8 cellular contexts compared by ENCODE assay signal in genomic region chr6:43687437-43688347, GRCh38. TPM values are rescaled to one million over a fixed set of nuclear protein-coding genes. Genes with fewer than 3 reads are reported as not detected.
DNase-seq lines count a peak whose midpoint lies in the region; ATAC-seq and TF ChIP-seq lines count a peak whose summit lies in the region.

TSS of gene MRPS18A (minus strand) at chr6:43687791. CDS start at chr6:43687779, 12 bp downstream.

- DNase-seq in AML-193 (lab: John Stamatoyannopoulos, UW) (peak; percentile 79 to 86), NCI-H526 (lab: John Stamatoyannopoulos, UW) (peak; percentile 74 to 85), coronary artery (ENCODE audit: low spot score) (peak; percentile 87), left lobe of liver (ENCODE audit: low spot score) (peak; percentile 82)
- peak; percentile 95 for DNase-seq in activated CD4-positive, alpha-beta T cell treated with anti-CD3 and anti-CD28 coated beads, Interleukin-2, amount 10 ng/mL, durations not matched to agents 24 days and 14 days
- peak; percentile 59 for DNase-seq in stimulated activated CD4-positive, alpha-beta T cell treated with anti-CD3 and anti-CD28 coated beads, Interleukin-2, amount 100 ng/mL, for 4 hours (ENCODE audit: low read depth)

- intact Hi-C loops in activated CD4-positive, alpha-beta T cell treated with anti-CD3 and anti-CD28 coated beads, Interleukin-2, amount 10 ng/mL, durations not matched to agents 24 days and 14 days (cut with micrococcal nuclease) = loop anchor here (1.0 to 2.0 kb wide), 2 partner anchors 20 to 59 kb away; partner anchors contain the start of gene GTPBP2

- H3K9me3 Mint-ChIP-seq in activated CD4-positive, alpha-beta T cell treated with anti-CD3 and anti-CD28 coated beads, Interleukin-2, amount 10 ng/mL, durations not matched to agents 24 days and 14 days = peaks cover 3% of the 10 kb centered on the region

- peak within 1 kb of the TSS; percentile 93 for H3K4me3 Mint-ChIP-seq in activated CD4-positive, alpha-beta T cell treated with anti-CD3 and anti-CD28 coated beads, Interleukin-2, amount 10 ng/mL, durations not matched to agents 24 days and 14 days

- H3K36me3 Mint-ChIP-seq in activated CD4-positive, alpha-beta T cell treated with anti-CD3 and anti-CD28 coated beads, Interleukin-2, amount 10 ng/mL, durations not matched to agents 24 days and 14 days (ENCODE audit: low read depth) = peaks cover 18% of the 10 kb centered on the region

- H3K4me3 ChIP-seq in coronary artery = peak within 1 kb of the TSS; percentile 86

- peak within 1 kb of the TSS; percentile 25 to 75 for H3K27ac ChIP-seq in coronary artery

- H3K4me1 Mint-ChIP-seq in activated CD4-positive, alpha-beta T cell treated with anti-CD3 and anti-CD28 coated beads, Interleukin-2, amount 10 ng/mL, durations not matched to agents 24 days and 14 days = peaks cover 36% of the 10 kb centered on the region

- TF ChIP-seq CTCF in coronary artery (IDR thresholded peaks at IDR 0.05) = no peak

- ATAC-seq in GM19025 (IDR thresholded peaks at IDR 0.05; ENCODE audit: low read depth, unreplicated experiment) = peak; percentile 88
- ATAC-seq in HG03280 (IDR thresholded peaks at IDR 0.05; ENCODE audit: unreplicated experiment) = peak; percentile 88
- peak; percentile 100 for ATAC-seq in left lobe of liver

- peak within 1 kb of the TSS; percentile 84 for H3K27ac Mint-ChIP-seq in activated CD4-positive, alpha-beta T cell treated with anti-CD3 and anti-CD28 coated beads, Interleukin-2, amount 10 ng/mL, durations not matched to agents 24 days and 14 days

- peaks cover 2% of the 10 kb centered on the region for H3K27me3 Mint-ChIP-seq in activated CD4-positive, alpha-beta T cell treated with anti-CD3 and anti-CD28 coated beads, Interleukin-2, amount 10 ng/mL, durations not matched to agents 24 days and 14 days

RNA-seq across cellular contexts. Expression of gene MRPS18A, which starts in this region (rescaled TPM):
- 47.4 and 50.1 TPM in 2 replicates for total RNA-seq in activated CD4-positive, alpha-beta T cell treated with anti-CD3 and anti-CD28 coated beads, Interleukin-2, amount 10 ng/mL, durations not matched to agents 24 days and 14 days
- total RNA-seq in left lobe of liver = 26.6 TPM

Comparison
In these comparisons a context has a peak if more than half of its experiments do, and no peak if none do; other contexts are left out.
1. Peak in every context shown above with its lines: DNase-seq, ATAC-seq, H3K4me3 ChIP-seq and H3K27ac ChIP-seq.